In genomic region chr10:110056822-110057221, GRCh38 we compare ENCODE assay signal across 14 cellular contexts. TPM values are rescaled to one million over a fixed set of nuclear protein-coding genes. Genes with fewer than 3 reads are reported as not detected.
DNase-seq lines count a peak whose midpoint lies in the region; ATAC-seq and TF ChIP-seq lines count a peak whose summit lies in the region.
"Had no signal": no experiment of that assay in that cellular context is flagged by ENCODE, and none has a peak within 500 bp of the region (broad histone marks: within the 10 kb centered on the region; RNA-seq: fewer than 3 reads in every experiment).

No MANE protein-coding gene starts in this region.

- peaks cover 99% of the 10 kb centered on the region for H3K79me2 ChIP-seq in hepatocyte

- no peak for ATAC-seq in HG02571 (IDR thresholded peaks at IDR 0.05; ENCODE audit: unreplicated experiment)

- no TSS peak for BruUV-seq in Calu3 (replicated peaks; lab: Mats Ljungman, UMichigan)

- H3K4me3 ChIP-seq in AG04449 (ENCODE audit: low read depth, low read length) (no peak overlapping the region), adipocyte (ENCODE audit: low read length) (peak overlapping the region; percentile 55), hepatocyte (no peak overlapping the region)
- H3K4me3 ChIP-seq: lung had no signal

- no peak overlapping the region for H3K4me3 Mint-ChIP-seq in Calu3 (ENCODE audit: low read depth, unreplicated experiment)

- intact Hi-C loops in Calu3 (cut with micrococcal nuclease; ENCODE audit: unreplicated experiment), result no loop called here

- WGBS in hepatocyte (ENCODE audit: low lambda C conversion rate, missing lambda C conversion rate), result 67% methylated on average over 2 of the region's 2 CpGs

- H3K4me1 Mint-ChIP-seq in Calu3 (ENCODE audit: low read depth, unreplicated experiment), result peaks cover 19% of the 10 kb centered on the region

- peak overlapping the region; percentile 15 for H3K27ac ChIP-seq in hepatocyte

- H3K4me2 ChIP-seq in hepatocyte, result no peak overlapping the region

- no peak overlapping the region for H2AFZ ChIP-seq in hepatocyte

- no peaks in the 10 kb centered on the region for H3K9me3 Mint-ChIP-seq in Calu3 (ENCODE audit: low read depth, unreplicated experiment)
- H3K9me3 Mint-ChIP-seq: activated naive CD8-positive, alpha-beta T cell treated with anti-CD3 and anti-CD28 coated beads, Interleukin-2, amount 10 ng/mL, durations not matched to agents 7 days and 5 days had no signal

- DNase-seq in AG04449 (ENCODE audit: low read depth, low spot score), result peak; percentile 36
- peak; percentile 80 for DNase-seq in EL
- DNase-seq in adipocyte (ENCODE audit: low read depth), result peak; percentile 73
- DNase-seq in hepatocyte (ENCODE audit: low spot score), result no peak
- no peak for DNase-seq in GM20000 (ENCODE audit: low spot score)
- DNase-seq in NK-92 (lab: John Stamatoyannopoulos, UW; ENCODE audit: unreplicated experiment), result no peak
- DNase-seq in Calu3, result no peak
- DNase-seq: activated CD4-positive, alpha-beta T cell treated with anti-CD3 and anti-CD28 coated beads, Interleukin-2, amount 50 U/mL, for 4 hours; activated naive CD8-positive, alpha-beta T cell treated with anti-CD3 and anti-CD28 coated beads, Interleukin-2, amount 10 ng/mL, durations not matched to agents 7 days and 5 days; MM.1S; stimulated activated CD4-positive, alpha-beta T cell treated with anti-CD3 and anti-CD28 coated beads, Interleukin-4, amount 100 ng/mL, for 4 hours; T-helper 1 cell had no signal

- H3K36me3 ChIP-seq in adipocyte (ENCODE audit: control insufficient read depth, insufficient read depth, low read length, severe bottlenecking) (no peaks in the 10 kb centered on the region), hepatocyte (replicated peaks; ENCODE audit: insufficient read depth, low read depth) (no peaks in the 10 kb centered on the region)

- POLR2A ChIA-PET in AG04449 (lab: Yijun Ruan, JAX), result no interaction called here

- H3K9me2 ChIP-seq in hepatocyte (replicated peaks; ENCODE audit: insufficient read depth), result no peaks in the 10 kb centered on the region

- CTCF ChIA-PET in AG04449 (lab: Yijun Ruan, JAX) (interaction anchor here (0.8 to 2.0 kb wide), 4 partner anchors 11 to 173 kb away, joined by 3 to 8 read pairs (median 4); no protein-coding TSS in a partner anchor), Calu3 (lab: Charles Lee) (no interaction called here)

- no peaks in the 10 kb centered on the region for H3K27me3 Mint-ChIP-seq in Calu3 (ENCODE audit: unreplicated experiment)
- H3K27me3 Mint-ChIP-seq: activated naive CD8-positive, alpha-beta T cell treated with anti-CD3 and anti-CD28 coated beads, Interleukin-2, amount 10 ng/mL, durations not matched to agents 7 days and 5 days had no signal

- peaks cover 36% of the 10 kb centered on the region for H4K20me1 ChIP-seq in hepatocyte (ENCODE audit: insufficient read depth, poor library complexity, severe bottlenecking)

- H3K27me3 ChIP-seq in adipocyte (replicated peaks; ENCODE audit: control insufficient read depth, insufficient read depth, low read length), result no peaks in the 10 kb centered on the region
- no peaks in the 10 kb centered on the region for H3K27me3 ChIP-seq in hepatocyte

- peaks cover 63% of the 10 kb centered on the region for H3K4me1 ChIP-seq in adipocyte (ENCODE audit: control insufficient read depth, insufficient read depth, low read length)
- peaks cover 25% of the 10 kb centered on the region for H3K4me1 ChIP-seq in hepatocyte (ENCODE audit: insufficient read depth)

- TF ChIP-seq CTCF in AG04449 (IDR thresholded peaks at IDR 0.05; ENCODE audit: insufficient read depth, low read length, missing control alignments) (no peak), hepatocyte (IDR thresholded peaks at IDR 0.05; ENCODE audit: poor library complexity) (no peak), GM20000 (IDR thresholded peaks at IDR 0.05; ENCODE audit: extremely low read depth, missing control alignments) (no peak), Calu3 (IDR thresholded peaks at IDR 0.05; ENCODE audit: unreplicated experiment) (no peak)

- no peak overlapping the region for H3K27ac Mint-ChIP-seq in Calu3 (ENCODE audit: unreplicated experiment)

- peak overlapping the region; percentile 57 for H3K9ac ChIP-seq in adipocyte (ENCODE audit: low read length)

- no peaks in the 10 kb centered on the region for H3K36me3 Mint-ChIP-seq in Calu3 (ENCODE audit: insufficient read depth, unreplicated experiment)

- H3K9me3 ChIP-seq in adipocyte (ENCODE audit: control insufficient read depth, low read length), result no peaks in the 10 kb centered on the region
- no peaks in the 10 kb centered on the region for H3K9me3 ChIP-seq in hepatocyte (ENCODE audit: low read depth)

RNA-seq across cellular contexts. Expression of gene ADD3, which starts 49.0 kb away (rescaled TPM):
- total RNA-seq in hepatocyte, result 206 and 216 TPM in 2 replicates
- polyA plus RNA-seq in hepatocyte, result 83.2 and 88.6 TPM in 2 replicates
- 54.9 and 64.4 TPM in 2 replicates for total RNA-seq in Calu3 (2022)

Comparison
In these comparisons a context has a peak if more than half of its experiments do, and no peak if none do; other contexts are left out.
1. DNase-seq: peak in AG04449 (single experiment), EL (single experiment) and adipocyte (single experiment); none in hepatocyte (single experiment), GM20000 (single experiment), NK-92 (single experiment) and Calu3 (single experiment).